ENCODE assay signal across 8 cellular contexts in genomic region chr9:129802833-129803678, GRCh38. TPM values are rescaled to one million over a fixed set of nuclear protein-coding genes. Genes with fewer than 3 reads are reported as not detected.
A peak's percentile ranks its signal among the peaks of the same experiment; 100 is the strongest.
DNase-seq lines count a peak whose midpoint lies in the region; ATAC-seq and TF ChIP-seq lines count a peak whose summit lies in the region.

TOR1B (plus strand) TSS chr9:129803184; CDS start chr9:129803213, 29 bp downstream.

- H3K9ac ChIP-seq in HUES48 (ENCODE audit: low read depth, low read length) = no peak within 1 kb of the TSS; the same call in 1 of the 2 replicates
- peak within 1 kb of the TSS; percentile 90 for H3K9ac ChIP-seq in NT2/D1 (ENCODE audit: insufficient read length, low read depth)
- H3K9ac ChIP-seq in endodermal cell (ENCODE audit: extremely low read depth, low read length, poor library complexity, severe bottlenecking) = peak within 1 kb of the TSS; percentile 38

- H3K4me1 ChIP-seq in HUES48 (ENCODE audit: control insufficient read depth, insufficient read depth, low read length) (peaks cover 6% of the 10 kb centered on the region; the same call in 1 of the 2 replicates), NT2/D1 (ENCODE audit: insufficient read depth, insufficient read length) (peaks cover 6% of the 10 kb centered on the region), endodermal cell (ENCODE audit: control insufficient read depth, insufficient read depth, low read length) (peaks cover 6% of the 10 kb centered on the region)

- TF ChIP-seq CTCF in endodermal cell (conservative IDR thresholded peaks at IDR 0.05) = no peak

- peak; percentile 86 for ATAC-seq in GM21390 (IDR thresholded peaks at IDR 0.05; ENCODE audit: unreplicated experiment)

- peaks cover 17% of the 10 kb centered on the region for H3K36me3 Mint-ChIP-seq in endodermal cell (ENCODE audit: low read depth)

- H3K4me3 ChIP-seq in HUES48 (ENCODE audit: low read depth, low read length) = peak within 1 kb of the TSS; percentile 97
- peak within 1 kb of the TSS; percentile 91 for H3K4me3 ChIP-seq in NT2/D1 (ENCODE audit: insufficient read length, low read depth)
- peak within 1 kb of the TSS; percentile 94 for H3K4me3 ChIP-seq in endodermal cell (ENCODE audit: low read length)

- peaks cover 32% of the 10 kb centered on the region for H3K27me3 Mint-ChIP-seq in endodermal cell (ENCODE audit: insufficient read depth)

- peak within 1 kb of the TSS; percentile 71 for H3K4me3 Mint-ChIP-seq in endodermal cell

- peaks cover 18% of the 10 kb centered on the region for H3K36me3 ChIP-seq in HUES48 (ENCODE audit: control insufficient read depth, insufficient read depth, low read length)
- H3K36me3 ChIP-seq in NT2/D1 (ENCODE audit: insufficient read depth, insufficient read length, low read length) = peaks cover 35% of the 10 kb centered on the region
- H3K36me3 ChIP-seq in endodermal cell (ENCODE audit: control insufficient read depth, insufficient read depth, low read length) = peaks cover 6% of the 10 kb centered on the region

- 4 to 21% methylated on average over 19 to 93 of the region's 93 CpGs for WGBS in endodermal cell (ENCODE audit: insufficient coverage in 1 of 2, insufficient read length in 1 of 2), 2 experiments

- H3K27me3 ChIP-seq in HUES48 (ENCODE audit: control insufficient read depth, insufficient read depth, low read length) = no peaks in the 10 kb centered on the region
- no peaks in the 10 kb centered on the region for H3K27me3 ChIP-seq in NT2/D1 (ENCODE audit: insufficient read depth, insufficient read length)
- H3K27me3 ChIP-seq in endodermal cell (ENCODE audit: control insufficient read depth, insufficient read depth, low read length, poor library complexity, severe bottlenecking) = peaks cover 5% of the 10 kb centered on the region

- H3K9me3 ChIP-seq in HUES48 (ENCODE audit: control insufficient read depth, insufficient read depth, low read length) = no peaks in the 10 kb centered on the region
- no peaks in the 10 kb centered on the region for H3K9me3 ChIP-seq in NT2/D1 (ENCODE audit: insufficient read depth, low read length)
- no peaks in the 10 kb centered on the region for H3K9me3 ChIP-seq in endodermal cell (ENCODE audit: control insufficient read depth, low read length)

- H3K27ac ChIP-seq in HUES48 (ENCODE audit: low read depth, low read length) = peak within 1 kb of the TSS; percentile 42
- H3K27ac ChIP-seq in endodermal cell (ENCODE audit: low read depth, low read length) = peak within 1 kb of the TSS; percentile 49

- peak; percentile 86 for DNase-seq in COR-L47 (lab: John Stamatoyannopoulos, UW)
- DNase-seq in NT2/D1 (ENCODE audit: low read depth, low spot score) = peak; percentile 95
- peak; percentile 72 for DNase-seq in activated CD8-positive, alpha-beta memory T cell treated with anti-CD3 and anti-CD28 coated beads, Interleukin-2, amount 50 U/mL, for 1 hour (ENCODE audit: extremely low read depth)
- peak; percentile 98 for DNase-seq in endodermal cell
- peak; percentile 98 for DNase-seq in mesenteric fat pad (ENCODE audit: low spot score)
- DNase-seq in stimulated activated CD8-positive, alpha-beta memory T cell treated with anti-CD3 and anti-CD28 coated beads, Interleukin-15, amount 100 ng/mL, for 1 hour (ENCODE audit: low read depth) = peak; percentile 91

- H3K4me1 Mint-ChIP-seq in endodermal cell = peaks cover 15% of the 10 kb centered on the region

- peak within 1 kb of the TSS; percentile 76 for H3K27ac Mint-ChIP-seq in endodermal cell

- H3K9me3 Mint-ChIP-seq in endodermal cell = no peaks in the 10 kb centered on the region

RNA-seq across cellular contexts. Expression of gene TOR1B, which starts in this region (rescaled TPM):
- total RNA-seq in endodermal cell = 10 to 100 TPM; 15.2 to 16.9 TPM
- 18.2 TPM for polyA plus RNA-seq in endodermal cell (2013, experiment 1 of 2)
- 15.5 TPM for polyA plus RNA-seq in endodermal cell (2013, experiment 2 of 2)
- total RNA-seq in mesenteric fat pad = 16.7 TPM

Comparison
In these comparisons a context has a peak if more than half of its experiments do, and no peak if none do; other contexts are left out.
1. Peak in every context shown above with its lines: DNase-seq, ATAC-seq, H3K4me3 ChIP-seq and H3K27ac ChIP-seq.